ENCODE assay signal across 1 cellular context in the genomic region with DNA sequence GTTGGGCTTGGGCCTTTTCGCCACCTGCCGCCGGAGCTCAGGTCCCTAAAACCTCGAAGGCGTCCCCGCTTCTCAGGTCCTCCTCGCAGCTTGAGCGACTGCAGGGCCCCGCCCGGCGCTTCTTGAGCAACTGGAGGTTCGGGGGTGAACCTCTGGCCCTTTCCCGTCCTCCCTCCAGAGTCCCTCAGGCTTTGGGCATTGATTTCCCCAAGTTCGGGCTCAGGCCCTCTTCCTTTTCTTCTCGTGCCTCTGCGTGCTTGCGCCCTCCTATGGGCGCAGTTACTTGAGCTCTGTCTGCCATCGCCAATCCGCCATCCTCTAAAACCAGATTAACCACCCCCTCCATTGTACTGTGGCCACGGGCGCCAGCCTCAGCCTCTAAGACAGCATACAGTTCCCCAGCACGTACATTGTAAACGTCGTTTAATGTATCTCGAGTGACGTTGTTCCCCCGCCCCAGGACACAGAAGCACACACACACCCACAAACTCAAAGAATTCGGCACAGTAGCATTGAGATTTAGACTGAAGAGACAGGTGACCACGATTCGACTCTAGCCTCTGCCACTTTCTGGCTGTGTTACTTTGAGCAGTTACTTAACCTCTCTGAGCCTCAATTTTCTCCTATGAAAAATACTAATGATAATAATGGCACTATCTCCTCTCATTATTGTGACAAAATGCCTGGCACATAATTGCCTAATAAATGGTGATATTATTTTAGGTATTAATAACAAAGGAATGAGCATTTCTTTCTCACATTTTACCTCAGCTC.
TF ChIP-seq lines count a peak whose summit lies in the region.

No MANE protein-coding gene starts in this region.

TF ChIP-seq in K562, 482 proteins besides CTCF, POLR2A, EP300 and RAD21 (continued from another document):
- TF ChIP-seq, protein P1, sequence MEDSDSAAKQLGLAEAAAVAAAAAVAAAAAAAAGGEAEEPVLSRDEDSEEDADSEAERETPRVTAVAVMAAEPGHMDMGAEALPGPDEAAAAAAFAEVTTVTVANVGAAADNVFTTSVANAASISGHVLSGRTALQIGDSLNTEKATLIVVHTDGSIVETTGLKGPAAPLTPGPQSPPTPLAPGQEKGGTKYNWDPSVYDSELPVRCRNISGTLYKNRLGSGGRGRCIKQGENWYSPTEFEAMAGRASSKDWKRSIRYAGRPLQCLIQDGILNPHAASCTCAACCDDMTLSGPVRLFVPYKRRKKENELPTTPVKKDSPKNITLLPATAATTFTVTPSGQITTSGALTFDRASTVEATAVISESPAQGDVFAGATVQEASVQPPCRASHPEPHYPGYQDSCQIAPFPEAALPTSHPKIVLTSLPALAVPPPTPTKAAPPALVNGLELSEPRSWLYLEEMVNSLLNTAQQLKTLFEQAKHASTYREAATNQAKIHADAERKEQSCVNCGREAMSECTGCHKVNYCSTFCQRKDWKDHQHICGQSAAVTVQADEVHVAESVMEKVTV (CRISPR knock-in tag; IDR thresholded peaks at IDR 0.05) = 0 out of 2 replicates have a peak, but pooled peaks have one; percentile 25
- TF ChIP-seq ADNP (tag; IDR thresholded peaks at IDR 0.05) (peak; percentile 73; the same call in 1 of the 2 replicates), PHF21A (IDR thresholded peaks at IDR 0.05; ENCODE audit: borderline replicate concordance, low read depth) (0 out of 2 replicates have a peak, but pooled peaks have one; percentile 64), NR2C2 (CRISPR knock-in tag; IDR thresholded peaks at IDR 0.05) (no peak), NR2C2 (tag; IDR thresholded peaks at IDR 0.05) (peak; percentile 46; the same call in 1 of the 2 replicates), RBM25 (IDR thresholded peaks at IDR 0.05; ENCODE audit: low read depth, low read length, severe bottlenecking) (peak; percentile 76), YY1 (IDR thresholded peaks at IDR 0.05; ENCODE audit: borderline replicate concordance in 1 of 3, control insufficient read depth in 1 of 3, extremely low read depth in 1 of 3, insufficient read depth in 3 of 3, insufficient read length in 1 of 3, insufficient replicate concordance in 2 of 3, low read depth in 1 of 3, low read length in 2 of 3) (peak in 2 of 3 experiments; percentile 31 to 66), SPI1 (IDR thresholded peaks at IDR 0.05; ENCODE audit: borderline replicate concordance, low read depth, low read length) (0 out of 2 replicates have a peak, but pooled peaks have one; percentile 26), MCM3 (IDR thresholded peaks at IDR 0.05) (no peak), MTA3 (IDR thresholded peaks at IDR 0.05; ENCODE audit: borderline replicate concordance) (peak; percentile 48; the same call in 1 of the 2 replicates), ATF7 (IDR thresholded peaks at IDR 0.05) (peak; percentile 39; the same call in 1 of the 2 replicates), BRF1 (IDR thresholded peaks at IDR 0.05; ENCODE audit: borderline replicate concordance, extremely low read depth, insufficient read length) (no peak), SOX6 (IDR thresholded peaks at IDR 0.05) (0 out of 2 replicates have a peak, but pooled peaks have one; percentile 9), ZNF561 (CRISPR knock-in tag; conservative IDR thresholded peaks at IDR 0.05) (no peak), SREBF1 (IDR thresholded peaks at IDR 0.05; ENCODE audit: borderline replicate concordance, low read depth, low read length) (no peak), CEBPB (tag; IDR thresholded peaks at IDR 0.05) (peak; percentile 69), IRF2 (CRISPR knock-in tag; IDR thresholded peaks at IDR 0.05) (no peak), FOXA3 (CRISPR knock-in tag; conservative IDR thresholded peaks at IDR 0.05 in 1 of 2, IDR thresholded peaks at IDR 0.05 in 1 of 2) (0 out of 4 replicates have a peak, but pooled peaks of 1 of the 2 experiments have one; percentile 29), EHMT2 (IDR thresholded peaks at IDR 0.05) (peak; percentile 68; the same call in 1 of the 2 replicates), BRCA1 (IDR thresholded peaks at IDR 0.05) (no peak), BRCA1 (CRISPR knock-in tag; IDR thresholded peaks at IDR 0.05) (peak; percentile 62; the same call in 1 of the 2 replicates), BHLHE40 (IDR thresholded peaks at IDR 0.05; ENCODE audit: low read length) (peak; percentile 57), DNMT1 (IDR thresholded peaks at IDR 0.05) (peak; percentile 47; the same call in 1 of the 2 replicates), ZNF764 (CRISPR knock-in tag; IDR thresholded peaks at IDR 0.05; ENCODE audit: low read depth) (no peak), ZSCAN29 (IDR thresholded peaks at IDR 0.05) (0 out of 2 replicates have a peak, but pooled peaks have one; percentile 15), CXXC5 (CRISPR knock-in tag; IDR thresholded peaks at IDR 0.05) (peak; percentile 63; the same call in 1 of the 2 replicates), TRIM24 (IDR thresholded peaks at IDR 0.05) (peak in 1 of 2 experiments; percentile 28; a peak in 1 of 4 replicates), PHF20 (IDR thresholded peaks at IDR 0.05; ENCODE audit: partially characterized antibody) (peak; percentile 47), CCAR2 (IDR thresholded peaks at IDR 0.05; ENCODE audit: low read depth, low read length) (no peak), ZFX (CRISPR knock-in tag; IDR thresholded peaks at IDR 0.05) (peak; percentile 94), FOXK1 (CRISPR knock-in tag; IDR thresholded peaks at IDR 0.05; ENCODE audit: borderline replicate concordance) (0 out of 2 replicates have a peak, but pooled peaks have one; percentile 24), NBN (IDR thresholded peaks at IDR 0.05; ENCODE audit: low read depth) (peak; percentile 75; the same call in 1 of the 2 replicates)
- TF ChIP-seq, protein P2, sequence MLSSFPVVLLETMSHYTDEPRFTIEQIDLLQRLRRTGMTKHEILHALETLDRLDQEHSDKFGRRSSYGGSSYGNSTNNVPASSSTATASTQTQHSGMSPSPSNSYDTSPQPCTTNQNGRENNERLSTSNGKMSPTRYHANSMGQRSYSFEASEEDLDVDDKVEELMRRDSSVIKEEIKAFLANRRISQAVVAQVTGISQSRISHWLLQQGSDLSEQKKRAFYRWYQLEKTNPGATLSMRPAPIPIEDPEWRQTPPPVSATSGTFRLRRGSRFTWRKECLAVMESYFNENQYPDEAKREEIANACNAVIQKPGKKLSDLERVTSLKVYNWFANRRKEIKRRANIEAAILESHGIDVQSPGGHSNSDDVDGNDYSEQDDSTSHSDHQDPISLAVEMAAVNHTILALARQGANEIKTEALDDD (IDR thresholded peaks at IDR 0.05) = 0 out of 2 replicates have a peak, but pooled peaks have one; percentile 29
- TF ChIP-seq, protein P3, sequence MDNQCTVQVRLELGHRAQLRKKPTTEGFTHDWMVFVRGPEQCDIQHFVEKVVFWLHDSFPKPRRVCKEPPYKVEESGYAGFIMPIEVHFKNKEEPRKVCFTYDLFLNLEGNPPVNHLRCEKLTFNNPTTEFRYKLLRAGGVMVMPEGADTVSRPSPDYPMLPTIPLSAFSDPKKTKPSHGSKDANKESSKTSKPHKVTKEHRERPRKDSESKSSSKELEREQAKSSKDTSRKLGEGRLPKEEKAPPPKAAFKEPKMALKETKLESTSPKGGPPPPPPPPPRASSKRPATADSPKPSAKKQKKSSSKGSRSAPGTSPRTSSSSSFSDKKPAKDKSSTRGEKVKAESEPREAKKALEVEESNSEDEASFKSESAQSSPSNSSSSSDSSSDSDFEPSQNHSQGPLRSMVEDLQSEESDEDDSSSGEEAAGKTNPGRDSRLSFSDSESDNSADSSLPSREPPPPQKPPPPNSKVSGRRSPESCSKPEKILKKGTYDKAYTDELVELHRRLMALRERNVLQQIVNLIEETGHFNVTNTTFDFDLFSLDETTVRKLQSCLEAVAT (IDR thresholded peaks at IDR 0.05) = 0 out of 4 replicates have a peak, but pooled peaks of 1 of the 2 experiments have one; percentile 36
- TF ChIP-seq, protein P4, sequence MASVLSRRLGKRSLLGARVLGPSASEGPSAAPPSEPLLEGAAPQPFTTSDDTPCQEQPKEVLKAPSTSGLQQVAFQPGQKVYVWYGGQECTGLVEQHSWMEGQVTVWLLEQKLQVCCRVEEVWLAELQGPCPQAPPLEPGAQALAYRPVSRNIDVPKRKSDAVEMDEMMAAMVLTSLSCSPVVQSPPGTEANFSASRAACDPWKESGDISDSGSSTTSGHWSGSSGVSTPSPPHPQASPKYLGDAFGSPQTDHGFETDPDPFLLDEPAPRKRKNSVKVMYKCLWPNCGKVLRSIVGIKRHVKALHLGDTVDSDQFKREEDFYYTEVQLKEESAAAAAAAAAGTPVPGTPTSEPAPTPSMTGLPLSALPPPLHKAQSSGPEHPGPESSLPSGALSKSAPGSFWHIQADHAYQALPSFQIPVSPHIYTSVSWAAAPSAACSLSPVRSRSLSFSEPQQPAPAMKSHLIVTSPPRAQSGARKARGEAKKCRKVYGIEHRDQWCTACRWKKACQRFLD (CRISPR knock-in tag; IDR thresholded peaks at IDR 0.05) = peak; percentile 68; the same call in 1 of the 2 replicates
- TF ChIP-seq, protein P5, sequence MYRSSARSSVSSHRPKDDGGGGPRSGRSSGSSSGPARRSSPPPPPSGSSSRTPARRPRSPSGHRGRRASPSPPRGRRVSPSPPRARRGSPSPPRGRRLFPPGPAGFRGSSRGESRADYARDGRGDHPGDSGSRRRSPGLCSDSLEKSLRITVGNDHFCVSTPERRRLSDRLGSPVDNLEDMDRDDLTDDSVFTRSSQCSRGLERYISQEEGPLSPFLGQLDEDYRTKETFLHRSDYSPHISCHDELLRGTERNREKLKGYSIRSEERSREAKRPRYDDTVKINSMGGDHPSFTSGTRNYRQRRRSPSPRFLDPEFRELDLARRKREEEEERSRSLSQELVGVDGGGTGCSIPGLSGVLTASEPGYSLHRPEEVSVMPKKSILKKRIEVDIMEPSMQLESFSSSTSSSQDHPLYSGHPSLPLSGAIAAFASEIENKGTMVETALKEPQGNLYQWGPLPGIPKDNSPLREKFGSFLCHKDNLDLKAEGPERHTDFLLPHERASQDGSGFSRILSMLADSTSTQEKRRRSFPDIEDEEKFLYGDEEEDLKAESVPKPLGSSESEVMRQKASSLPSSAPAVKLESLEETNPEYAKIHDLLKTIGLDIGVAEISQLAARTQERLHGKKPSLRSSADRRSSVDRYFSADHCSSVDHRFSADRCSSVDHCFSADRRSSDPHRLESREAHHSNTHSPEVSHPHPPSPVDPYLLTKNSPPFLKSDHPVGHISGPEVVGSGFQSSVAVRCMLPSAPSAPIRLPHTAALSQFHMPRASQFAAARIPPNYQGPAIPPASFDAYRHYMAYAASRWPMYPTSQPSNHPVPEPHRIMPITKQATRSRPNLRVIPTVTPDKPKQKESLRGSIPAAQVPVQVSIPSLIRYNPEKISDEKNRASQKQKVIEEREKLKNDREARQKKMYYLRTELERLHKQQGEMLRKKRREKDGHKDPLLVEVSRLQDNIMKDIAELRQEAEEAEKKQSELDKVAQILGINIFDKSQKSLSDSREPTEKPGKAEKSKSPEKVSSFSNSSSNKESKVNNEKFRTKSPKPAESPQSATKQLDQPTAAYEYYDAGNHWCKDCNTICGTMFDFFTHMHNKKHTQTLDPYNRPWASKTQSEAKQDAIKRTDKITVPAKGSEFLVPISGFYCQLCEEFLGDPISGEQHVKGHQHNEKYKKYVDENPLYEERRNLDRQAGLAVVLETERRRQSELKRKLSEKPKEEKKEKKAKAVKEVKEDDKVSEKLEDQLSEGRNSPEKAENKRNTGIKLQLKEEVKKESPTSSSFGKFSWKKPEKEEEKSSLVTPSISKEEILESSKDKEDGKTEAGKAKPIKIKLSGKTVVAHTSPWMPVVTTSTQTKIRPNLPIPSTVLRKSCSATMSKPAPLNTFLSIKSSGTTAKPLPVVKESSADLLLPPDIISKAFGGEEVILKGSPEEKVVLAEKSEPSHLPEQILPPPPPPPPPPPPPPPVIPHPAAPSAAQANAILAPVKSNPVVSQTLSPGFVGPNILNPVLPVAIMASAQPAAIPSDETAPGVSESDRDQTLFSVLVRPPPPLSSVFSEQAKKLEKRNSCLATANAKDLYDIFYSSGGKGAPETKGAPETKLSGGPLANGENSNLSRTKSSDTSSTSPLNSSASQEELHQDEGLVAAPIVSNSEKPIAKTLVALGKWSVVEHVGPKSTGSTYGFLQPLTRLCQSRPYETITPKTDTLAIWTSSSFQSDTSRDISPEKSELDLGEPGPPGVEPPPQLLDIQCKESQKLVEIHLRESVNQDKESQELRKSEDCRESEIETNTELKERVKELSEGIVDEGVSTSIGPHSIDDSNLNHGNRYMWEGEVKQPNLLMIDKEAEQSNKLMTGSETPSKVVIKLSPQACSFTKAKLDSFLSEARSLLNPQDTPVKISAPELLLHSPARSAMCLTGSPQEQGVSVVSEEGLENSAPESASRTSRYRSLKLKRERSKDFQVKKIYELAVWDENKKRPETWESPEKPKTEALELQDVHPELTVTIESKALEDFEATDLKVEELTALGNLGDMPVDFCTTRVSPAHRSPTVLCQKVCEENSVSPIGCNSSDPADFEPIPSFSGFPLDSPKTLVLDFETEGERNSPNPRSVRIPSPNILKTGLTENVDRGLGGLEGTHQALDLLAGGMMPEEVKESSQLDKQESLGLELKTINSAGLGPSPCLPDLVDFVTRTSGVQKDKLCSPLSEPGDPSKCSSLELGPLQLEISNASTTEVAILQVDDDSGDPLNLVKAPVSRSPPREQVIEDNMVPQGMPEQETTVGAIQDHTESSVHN (IDR thresholded peaks at IDR 0.05; ENCODE audit: borderline replicate concordance in 1 of 2, low read depth in 1 of 2) = no peak; a peak in 1 of 4 replicates
- TF ChIP-seq, protein P6, sequence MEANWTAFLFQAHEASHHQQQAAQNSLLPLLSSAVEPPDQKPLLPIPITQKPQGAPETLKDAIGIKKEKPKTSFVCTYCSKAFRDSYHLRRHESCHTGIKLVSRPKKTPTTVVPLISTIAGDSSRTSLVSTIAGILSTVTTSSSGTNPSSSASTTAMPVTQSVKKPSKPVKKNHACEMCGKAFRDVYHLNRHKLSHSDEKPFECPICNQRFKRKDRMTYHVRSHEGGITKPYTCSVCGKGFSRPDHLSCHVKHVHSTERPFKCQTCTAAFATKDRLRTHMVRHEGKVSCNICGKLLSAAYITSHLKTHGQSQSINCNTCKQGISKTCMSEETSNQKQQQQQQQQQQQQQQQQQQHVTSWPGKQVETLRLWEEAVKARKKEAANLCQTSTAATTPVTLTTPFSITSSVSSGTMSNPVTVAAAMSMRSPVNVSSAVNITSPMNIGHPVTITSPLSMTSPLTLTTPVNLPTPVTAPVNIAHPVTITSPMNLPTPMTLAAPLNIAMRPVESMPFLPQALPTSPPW (CRISPR knock-in tag; IDR thresholded peaks at IDR 0.05) = peak; percentile 68
- TF ChIP-seq, protein P7, sequence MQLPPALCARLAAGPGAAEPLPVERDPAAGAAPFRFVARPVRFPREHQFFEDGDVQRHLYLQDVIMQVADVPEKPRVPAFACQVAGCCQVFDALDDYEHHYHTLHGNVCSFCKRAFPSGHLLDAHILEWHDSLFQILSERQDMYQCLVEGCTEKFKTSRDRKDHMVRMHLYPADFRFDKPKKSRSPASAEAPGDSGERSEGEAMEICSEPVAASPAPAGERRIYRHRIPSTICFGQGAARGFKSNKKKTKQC (CRISPR knock-in tag; IDR thresholded peaks at IDR 0.05) = no peak
- TF ChIP-seq, protein P8, sequence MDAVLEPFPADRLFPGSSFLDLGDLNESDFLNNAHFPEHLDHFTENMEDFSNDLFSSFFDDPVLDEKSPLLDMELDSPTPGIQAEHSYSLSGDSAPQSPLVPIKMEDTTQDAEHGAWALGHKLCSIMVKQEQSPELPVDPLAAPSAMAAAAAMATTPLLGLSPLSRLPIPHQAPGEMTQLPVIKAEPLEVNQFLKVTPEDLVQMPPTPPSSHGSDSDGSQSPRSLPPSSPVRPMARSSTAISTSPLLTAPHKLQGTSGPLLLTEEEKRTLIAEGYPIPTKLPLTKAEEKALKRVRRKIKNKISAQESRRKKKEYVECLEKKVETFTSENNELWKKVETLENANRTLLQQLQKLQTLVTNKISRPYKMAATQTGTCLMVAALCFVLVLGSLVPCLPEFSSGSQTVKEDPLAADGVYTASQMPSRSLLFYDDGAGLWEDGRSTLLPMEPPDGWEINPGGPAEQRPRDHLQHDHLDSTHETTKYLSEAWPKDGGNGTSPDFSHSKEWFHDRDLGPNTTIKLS (IDR thresholded peaks at IDR 0.05; ENCODE audit: borderline replicate concordance, low read depth) = peak; percentile 33; the same call in 1 of the 2 replicates
TF ChIP-seq in K562: peak in this region for 94.
